In genomic region chr7:139035588-139036353, GRCh38 we compare ENCODE assay signal across 8 cellular contexts. TPM values are rescaled to one million over a fixed set of nuclear protein-coding genes. Genes with fewer than 3 reads are reported as not detected.
A peak's percentile ranks its signal among the peaks of the same experiment; 100 is the strongest.
DNase-seq lines count a peak whose midpoint lies in the region; ATAC-seq and TF ChIP-seq lines count a peak whose summit lies in the region.

A gene with protein sequence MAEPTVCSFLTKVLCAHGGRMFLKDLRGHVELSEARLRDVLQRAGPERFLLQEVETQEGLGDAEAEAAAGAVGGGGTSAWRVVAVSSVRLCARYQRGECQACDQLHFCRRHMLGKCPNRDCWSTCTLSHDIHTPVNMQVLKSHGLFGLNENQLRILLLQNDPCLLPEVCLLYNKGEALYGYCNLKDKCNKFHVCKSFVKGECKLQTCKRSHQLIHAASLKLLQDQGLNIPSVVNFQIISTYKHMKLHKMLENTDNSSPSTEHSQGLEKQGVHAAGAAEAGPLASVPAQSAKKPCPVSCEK (minus strand): TSS chr7:139036042. CDS start chr7:139036017, 25 bp downstream.

- no peaks in the 10 kb centered on the region for H3K79me2 ChIP-seq in neural progenitor cell (ENCODE audit: low read depth)

- peak within 1 kb of the TSS; percentile 78 for H3K4me3 Mint-ChIP-seq in neural progenitor cell
- peak within 1 kb of the TSS; percentile 74 for H3K4me3 Mint-ChIP-seq in type B pancreatic cell

- no peaks in the 10 kb centered on the region for H3K36me3 Mint-ChIP-seq in neural progenitor cell
- peaks cover 3% of the 10 kb centered on the region for H3K36me3 Mint-ChIP-seq in type B pancreatic cell

- TF ChIP-seq CTCF in fibroblast of pulmonary artery (IDR thresholded peaks at IDR 0.05; ENCODE audit: low read length, missing control alignments) (no peak), neural progenitor cell (IDR thresholded peaks at IDR 0.05) (no peak), type B pancreatic cell (conservative IDR thresholded peaks at IDR 0.05) (no peak)

- H3K9me3 Mint-ChIP-seq in neural progenitor cell (peaks cover 2% of the 10 kb centered on the region), type B pancreatic cell (no peaks in the 10 kb centered on the region)

- H3F3A ChIP-seq in neural progenitor cell (ENCODE audit: low read depth), result no peaks in the 10 kb centered on the region

- H3K27ac ChIP-seq in neural progenitor cell, result no peak within 1 kb of the TSS

- H3K27me3 ChIP-seq in neural progenitor cell, result peaks cover 23% of the 10 kb centered on the region

- H3K36me3 ChIP-seq in neural progenitor cell, result no peaks in the 10 kb centered on the region

- H3K4me3 ChIP-seq in fibroblast of pulmonary artery (replicated peaks; ENCODE audit: low read depth, low read length), result peak within 1 kb of the TSS; percentile 67
- peak within 1 kb of the TSS; percentile 51 for H3K4me3 ChIP-seq in neural progenitor cell

- H3K9me3 ChIP-seq in neural progenitor cell (ENCODE audit: low read depth), result no peaks in the 10 kb centered on the region

- peak; percentile 73 for DNase-seq in COR-L47 (lab: John Stamatoyannopoulos, UW)
- peak; percentile 27 for DNase-seq in NCI-H82 treated with DMSO at 0.1 percent for 48 hours (lab: John Stamatoyannopoulos, UW; ENCODE audit: unreplicated experiment)
- peak; percentile 19 for DNase-seq in activated T-helper 1 cell treated with Interleukin-2 at 50 U/mL for 16 hours (ENCODE audit: low read depth)
- peak; percentile 69 for DNase-seq in fibroblast of pulmonary artery (ENCODE audit: low read depth)
- peak; percentile 65 for DNase-seq in neural progenitor cell (ENCODE audit: low spot score)
- no peak for DNase-seq in type B pancreatic cell (ENCODE audit: extremely low spot score, unreplicated experiment)

- peaks cover 7% of the 10 kb centered on the region for H3K27me3 Mint-ChIP-seq in neural progenitor cell (ENCODE audit: insufficient read depth, low read depth)
- peaks cover 8% of the 10 kb centered on the region for H3K27me3 Mint-ChIP-seq in type B pancreatic cell

- no peaks in the 10 kb centered on the region for H3K4me1 ChIP-seq in neural progenitor cell

- H4K20me1 ChIP-seq in neural progenitor cell (ENCODE audit: low read depth), result no peaks in the 10 kb centered on the region

- ATAC-seq in GM19395 (IDR thresholded peaks at IDR 0.05; ENCODE audit: unreplicated experiment), result peak; percentile 85
- peak; percentile 82 for ATAC-seq in HG03469 (IDR thresholded peaks at IDR 0.05; ENCODE audit: unreplicated experiment)

- H3K4me1 Mint-ChIP-seq in neural progenitor cell (no peaks in the 10 kb centered on the region), type B pancreatic cell (ENCODE audit: unreplicated experiment) (no peaks in the 10 kb centered on the region)

- H3K4me2 ChIP-seq in neural progenitor cell, result peak within 1 kb of the TSS; percentile 81

- H2AFZ ChIP-seq in neural progenitor cell (replicated peaks), result peak within 1 kb of the TSS; percentile 95

- no peak within 1 kb of the TSS for H3K9ac ChIP-seq in neural progenitor cell

- H3K27ac Mint-ChIP-seq in neural progenitor cell (no peak within 1 kb of the TSS), type B pancreatic cell (peak within 1 kb of the TSS; percentile 61)

RNA-seq across cellular contexts. Expression of the gene that starts here (rescaled TPM):
- total RNA-seq in neural progenitor cell (ENCODE audit: low replicate concordance) (7.1 and 9.5 TPM in 2 replicates), type B pancreatic cell (ENCODE audit: low replicate concordance) (3.1 and 31.3 TPM in 2 replicates)
